ENCODE assay signal across 1 cellular context in the genomic region with DNA sequence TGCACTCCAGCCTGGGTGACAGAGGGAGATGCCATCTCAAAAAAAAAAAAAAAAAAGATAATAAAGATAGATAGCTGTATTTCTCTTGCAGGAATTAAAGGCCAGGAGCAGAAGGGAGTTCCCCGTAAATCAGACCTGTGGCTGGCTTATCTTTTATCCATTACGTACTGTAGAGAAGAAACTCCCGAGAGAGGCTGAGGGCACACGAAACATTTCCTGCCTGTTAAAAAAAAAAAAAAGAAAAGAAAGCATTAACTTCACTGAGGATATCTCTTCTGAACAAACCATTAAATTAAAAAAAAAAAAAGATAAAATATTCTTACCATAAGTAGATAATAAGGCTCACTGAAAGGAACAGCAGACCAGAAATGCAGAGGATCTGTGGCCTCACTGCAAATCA.
TF ChIP-seq lines count a peak whose summit lies in the region.

No MANE protein-coding gene starts in this region.

TF ChIP-seq in endothelial cell of umbilical vein, 7 proteins besides CTCF, POLR2A, EP300 and RAD21 (continued from another document):
- TF ChIP-seq POLR2AphosphoS5 (IDR thresholded peaks at IDR 0.05; ENCODE audit: insufficient read depth, low read depth, low read length) (no peak), JUN (IDR thresholded peaks at IDR 0.05; ENCODE audit: borderline replicate concordance, insufficient read depth, insufficient read length, low read depth) (no peak), EZH2 (IDR thresholded peaks at IDR 0.05; ENCODE audit: borderline replicate concordance, low read depth, low read length, severe bottlenecking) (no peak), MYC (IDR thresholded peaks at IDR 0.05; ENCODE audit: low read depth, low read length) (no peak)
- TF ChIP-seq, protein P1, sequence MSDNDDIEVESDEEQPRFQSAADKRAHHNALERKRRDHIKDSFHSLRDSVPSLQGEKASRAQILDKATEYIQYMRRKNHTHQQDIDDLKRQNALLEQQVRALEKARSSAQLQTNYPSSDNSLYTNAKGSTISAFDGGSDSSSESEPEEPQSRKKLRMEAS (IDR thresholded peaks at IDR 0.05; ENCODE audit: insufficient read depth, insufficient read length): no peak
